In genomic region chr13:108182652-108183051, GRCh38 we compare ENCODE assay signal across 24 cellular contexts.
"Had no signal": no experiment of that assay in that cellular context is flagged by ENCODE, and none has a peak within 500 bp of the region (broad histone marks: within the 10 kb centered on the region; RNA-seq: fewer than 3 reads in every experiment).

No MANE protein-coding gene starts in this region.

- H3K36me3 ChIP-seq: colonic mucosa, esophagus squamous epithelium, gastroesophageal sphincter, heart left ventricle, left lung, lower lobe of right lung had no signal

- FAIRE-seq: endometrium, frontal cortex, kidney had no signal

- DNase-seq: colonic mucosa; cortex of kidney; effector CD8-positive, alpha-beta T cell; effector memory CD8-positive, alpha-beta T cell; endodermal cell; erythroblast; esophagus squamous epithelium; foreskin keratinocyte; heart left ventricle; hypothalamus; immature natural killer cell; islet precursor cell; kidney; kidney glomerular epithelial cell; left lung; left ventricle myocardium superior; lower lobe of right lung; mesenchymal stem cell had no signal

- H3K4me3 ChIP-seq: colonic mucosa, esophagus squamous epithelium, gastroesophageal sphincter, heart left ventricle, hepatocyte, left lung, lower lobe of right lung had no signal

- H3K9me3 ChIP-seq: colonic mucosa, esophagus squamous epithelium, gastroesophageal sphincter, heart left ventricle, left lung, lower lobe of right lung had no signal

- H3K4me2 ChIP-seq: hepatocyte had no signal

- H3K27ac ChIP-seq: colonic mucosa, epithelial cell of prostate, esophagus squamous epithelium, foreskin keratinocyte, gastroesophageal sphincter, heart left ventricle, hepatocyte, left lung, lower lobe of right lung had no signal

- H3K27me3 ChIP-seq: colonic mucosa, esophagus squamous epithelium, foreskin keratinocyte, gastroesophageal sphincter, hepatocyte, left lung had no signal

- ATAC-seq: effector memory CD8-positive, alpha-beta T cell; esophagus mucosa; foreskin keratinocyte; gastroesophageal sphincter; heart left ventricle; left lung; left ventricle myocardium superior; lower lobe of right lung had no signal

- H3K79me2 ChIP-seq: hepatocyte had no signal

- H3K4me1 ChIP-seq: colonic mucosa, esophagus squamous epithelium, foreskin keratinocyte, gastroesophageal sphincter, heart left ventricle, left lung, lower lobe of right lung had no signal

- H2AFZ ChIP-seq: hepatocyte had no signal
